In the genomic region with DNA sequence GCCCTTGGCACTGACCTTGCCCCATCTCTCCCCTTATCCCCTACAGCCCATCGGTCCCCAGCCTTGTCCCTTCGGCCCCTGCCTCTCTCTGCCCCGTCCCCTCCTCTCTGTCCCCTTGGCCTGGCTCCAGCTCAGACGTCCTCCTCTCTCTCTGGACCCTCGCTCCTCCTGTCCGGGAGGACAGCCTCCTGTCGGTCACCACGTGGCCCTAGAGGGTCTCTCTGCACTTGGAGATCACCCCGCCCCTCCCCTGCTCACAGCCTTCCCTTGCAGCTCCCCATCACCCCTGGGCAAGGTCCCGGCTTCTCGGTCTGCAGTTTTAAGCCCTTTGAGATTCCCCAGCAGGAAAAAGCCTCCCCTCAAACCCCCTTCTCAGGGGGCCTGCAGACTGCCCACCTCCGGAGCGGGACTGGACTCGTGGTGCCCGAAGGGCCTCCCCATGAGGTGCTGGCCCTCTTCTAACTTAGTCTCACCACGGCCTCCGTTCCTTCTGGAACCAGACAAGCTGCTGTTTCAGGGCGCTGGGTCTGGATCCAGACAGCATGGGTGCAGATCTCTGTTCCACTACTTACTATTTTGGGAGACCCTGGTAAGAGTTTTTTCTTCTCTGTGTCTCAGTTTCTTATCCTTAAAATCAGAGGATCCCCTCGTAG, we compare ENCODE assay signal across 10 cellular contexts. TPM values are rescaled to one million over a fixed set of nuclear protein-coding genes. Genes with fewer than 3 reads are reported as not detected.
DNase-seq lines count a peak whose midpoint lies in the region; ATAC-seq and TF ChIP-seq lines count a peak whose summit lies in the region.
"Had no signal": no experiment of that assay in that cellular context is flagged by ENCODE, and none has a peak within 500 bp of the region (broad histone marks: within the 10 kb centered on the region; RNA-seq: fewer than 3 reads in every experiment).

No MANE protein-coding gene starts in this region.

- peaks cover 52% of the 10 kb centered on the region for H3K27me3 Mint-ChIP-seq in activated T-cell treated with anti-CD3 and anti-CD28 coated beads, Interleukin-2, amount 50 U/mL, for 4 hours (ENCODE audit: low read depth)
- H3K27me3 Mint-ChIP-seq in activated B cell treated with CpG ODN at 0.5 μM for 24 hours, result peaks cover 29% of the 10 kb centered on the region
- peaks cover 33% of the 10 kb centered on the region for H3K27me3 Mint-ChIP-seq in stimulated activated memory B cell treated with anti-CD40 and anti-IgM and Interleukin-4, amounts not matched to agents 10 μg/mL and 1 μg/mL and 100 μg/mL, for 72 hours

- no peak for DNase-seq in activated T-cell treated with anti-CD3 and anti-CD28 coated beads, Interleukin-2, amount 50 U/mL, for 4 hours
- DNase-seq in activated T-cell treated with anti-CD3 and anti-CD28 coated beads, Interleukin-2, amount 50 U/mL, for 48 hours, result no peak
- DNase-seq in activated B cell treated with CpG ODN at 0.5 μM for 24 hours, result no peak
- DNase-seq in amniotic stem cell (lab: John Stamatoyannopoulos, UW), result no peak
- DNase-seq in superior temporal gyrus (ENCODE audit: extremely low spot score), result no peak
- DNase-seq: NCI-H524 treated with DMSO at 0.1 percent for 48 hours had no signal

- peak overlapping the region; percentile 79 for H3K4me3 Mint-ChIP-seq in activated T-cell treated with anti-CD3 and anti-CD28 coated beads, Interleukin-2, amount 50 U/mL, for 4 hours
- H3K4me3 Mint-ChIP-seq in activated B cell treated with CpG ODN at 0.5 μM for 24 hours, result peak overlapping the region; percentile 83
- peak overlapping the region; percentile 84 for H3K4me3 Mint-ChIP-seq in stimulated activated memory B cell treated with anti-CD40 and anti-IgM and Interleukin-4, amounts not matched to agents 10 μg/mL and 1 μg/mL and 100 μg/mL, for 72 hours

- no peak for ATAC-seq in activated T-cell treated with anti-CD3 and anti-CD28 coated beads, Interleukin-2, amount 50 U/mL, for 4 hours
- ATAC-seq in activated B cell treated with CpG ODN at 0.5 μM for 24 hours (ENCODE audit: low read depth), result no peak
- no peak for ATAC-seq in stimulated activated memory B cell treated with anti-CD40 and anti-IgM and Interleukin-4, amounts not matched to agents 10 μg/mL and 1 μg/mL and 100 μg/mL, for 72 hours
- ATAC-seq in HG03571 (IDR thresholded peaks at IDR 0.05; ENCODE audit: unreplicated experiment), result no peak

- H3K4me1 Mint-ChIP-seq in activated T-cell treated with anti-CD3 and anti-CD28 coated beads, Interleukin-2, amount 50 U/mL, for 4 hours (ENCODE audit: low read depth), result peaks cover 9% of the 10 kb centered on the region
- H3K4me1 Mint-ChIP-seq in activated B cell treated with CpG ODN at 0.5 μM for 24 hours, result peaks cover 27% of the 10 kb centered on the region
- peaks cover 23% of the 10 kb centered on the region for H3K4me1 Mint-ChIP-seq in stimulated activated memory B cell treated with anti-CD40 and anti-IgM and Interleukin-4, amounts not matched to agents 10 μg/mL and 1 μg/mL and 100 μg/mL, for 72 hours

- no peak overlapping the region for H3K27ac Mint-ChIP-seq in activated B cell treated with CpG ODN at 0.5 μM for 24 hours
- peak overlapping the region; percentile 76 for H3K27ac Mint-ChIP-seq in stimulated activated memory B cell treated with anti-CD40 and anti-IgM and Interleukin-4, amounts not matched to agents 10 μg/mL and 1 μg/mL and 100 μg/mL, for 72 hours

- no peak for TF ChIP-seq CTCF in activated B cell treated with CpG ODN at 0.5 μM for 24 hours (IDR thresholded peaks at IDR 0.05)

- H3K27ac ChIP-seq in iPS-18a (ENCODE audit: low read length), result no peak overlapping the region

- no peaks in the 10 kb centered on the region for H3K9me3 Mint-ChIP-seq in activated T-cell treated with anti-CD3 and anti-CD28 coated beads, Interleukin-2, amount 50 U/mL, for 4 hours
- no peaks in the 10 kb centered on the region for H3K9me3 Mint-ChIP-seq in activated B cell treated with CpG ODN at 0.5 μM for 24 hours
- H3K9me3 Mint-ChIP-seq in stimulated activated memory B cell treated with anti-CD40 and anti-IgM and Interleukin-4, amounts not matched to agents 10 μg/mL and 1 μg/mL and 100 μg/mL, for 72 hours, result peaks cover 7% of the 10 kb centered on the region

- no peak overlapping the region for H3K9ac ChIP-seq in iPS-18a (ENCODE audit: low read length)

- no peaks in the 10 kb centered on the region for H3K36me3 ChIP-seq in iPS-18a (ENCODE audit: control insufficient read depth, low read depth, low read length)

- intact Hi-C loops in activated B cell treated with CpG ODN at 0.5 μM for 24 hours (cut with micrococcal nuclease), result loop anchor here (1.0 to 5.0 kb wide), 3 partner anchors 18 to 61 kb away; no protein-coding TSS in a partner anchor

- CTCF ChIA-PET in activated B cell treated with CpG ODN at 0.5 μM for 24 hours (lab: Charles Lee), result no interaction called here

- H3K9me3 ChIP-seq in iPS-18a (ENCODE audit: control insufficient read depth, low read depth, low read length), result no peaks in the 10 kb centered on the region

- peak overlapping the region; percentile 73 for H3K4me3 ChIP-seq in iPS-18a (ENCODE audit: low read length)

- no peaks in the 10 kb centered on the region for H3K36me3 Mint-ChIP-seq in activated T-cell treated with anti-CD3 and anti-CD28 coated beads, Interleukin-2, amount 50 U/mL, for 4 hours (ENCODE audit: insufficient read depth)
- H3K36me3 Mint-ChIP-seq in activated B cell treated with CpG ODN at 0.5 μM for 24 hours (ENCODE audit: low read depth), result no peaks in the 10 kb centered on the region
- H3K36me3 Mint-ChIP-seq in stimulated activated memory B cell treated with anti-CD40 and anti-IgM and Interleukin-4, amounts not matched to agents 10 μg/mL and 1 μg/mL and 100 μg/mL, for 72 hours, result no peaks in the 10 kb centered on the region

- POLR2A ChIA-PET in activated B cell treated with CpG ODN at 0.5 μM for 24 hours (lab: Charles Lee), result interaction anchor here (0.6 kb wide), 1 partner anchor 29 kb away, joined by 3 read pairs; no protein-coding TSS in a partner anchor

- peaks cover 39% of the 10 kb centered on the region for H3K27me3 ChIP-seq in iPS-18a (ENCODE audit: control insufficient read depth, insufficient read depth, low read length)

- H3K4me1 ChIP-seq in iPS-18a (ENCODE audit: control insufficient read depth, low read depth, low read length), result no peaks in the 10 kb centered on the region

RNA-seq across cellular contexts. Expression of a gene that starts 3.3 kb away (rescaled TPM):
- not detected for total RNA-seq in activated T-cell treated with anti-CD3 and anti-CD28 coated beads, Interleukin-2, amount 50 U/mL, for 4 hours
- total RNA-seq in activated B cell treated with CpG ODN at 0.5 μM for 24 hours, result not detected in 2 replicates
- total RNA-seq: lung microvascular endothelial cell had no signal

RNA-seq across cellular contexts. Expression of a gene that starts 13.1 kb away (rescaled TPM):
- 1 to 10 TPM in 1 of 3 donors, under 1 TPM in 2; 0.58 to 1.1 (median 0.71) TPM for total RNA-seq in activated T-cell treated with anti-CD3 and anti-CD28 coated beads, Interleukin-2, amount 50 U/mL, for 4 hours
- 10.0 and 13.0 TPM in 2 replicates for total RNA-seq in activated B cell treated with CpG ODN at 0.5 μM for 24 hours
- total RNA-seq: lung microvascular endothelial cell had no signal

RNA-seq across cellular contexts. Expression of a gene that starts 18.0 kb away (rescaled TPM):
- total RNA-seq in activated T-cell treated with anti-CD3 and anti-CD28 coated beads, Interleukin-2, amount 50 U/mL, for 4 hours, result not detected
- total RNA-seq in activated B cell treated with CpG ODN at 0.5 μM for 24 hours, result not detected in 2 replicates
- total RNA-seq: lung microvascular endothelial cell had no signal

RNA-seq across cellular contexts. Expression of a gene that starts 36.6 kb away (rescaled TPM):
- not detected for total RNA-seq in activated T-cell treated with anti-CD3 and anti-CD28 coated beads, Interleukin-2, amount 50 U/mL, for 4 hours
- total RNA-seq in activated B cell treated with CpG ODN at 0.5 μM for 24 hours, result 0.69 and 1.8 TPM in 2 replicates
- total RNA-seq: lung microvascular endothelial cell had no signal

RNA-seq across cellular contexts. Expression of a gene that starts 46.5 kb away (rescaled TPM):
- total RNA-seq in activated T-cell treated with anti-CD3 and anti-CD28 coated beads, Interleukin-2, amount 50 U/mL, for 4 hours, result not detected
- not detected in 2 replicates for total RNA-seq in activated B cell treated with CpG ODN at 0.5 μM for 24 hours
- total RNA-seq: lung microvascular endothelial cell had no signal
